1 cellular context compared by ENCODE assay signal in the genomic region with DNA sequence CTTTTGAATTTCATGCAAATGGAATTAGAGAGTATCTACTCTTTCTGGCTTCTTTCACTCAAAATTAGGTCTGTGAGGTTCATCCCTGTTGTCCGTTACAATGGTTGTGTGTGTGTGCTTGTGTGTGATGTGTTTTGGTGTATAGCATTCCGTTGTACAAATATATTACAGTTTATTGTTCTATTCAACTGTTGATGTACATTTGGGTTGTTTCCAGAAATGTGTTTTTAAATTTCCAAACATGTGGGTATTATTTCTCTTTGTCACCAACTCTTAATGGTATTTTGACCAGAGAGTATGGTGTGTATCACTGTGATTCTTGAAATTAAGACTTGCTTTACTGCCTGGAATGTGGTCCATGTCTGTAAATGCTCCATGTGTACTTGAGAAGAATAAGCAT.
TF ChIP-seq lines count a peak whose summit lies in the region.

No MANE protein-coding gene starts in this region.

TF ChIP-seq in endothelial cell of umbilical vein, 7 proteins besides CTCF, POLR2A, EP300 and RAD21 (continued from another document):
- TF ChIP-seq MAX (IDR thresholded peaks at IDR 0.05; ENCODE audit: insufficient read depth, insufficient read length) (no peak), GATA2 (IDR thresholded peaks at IDR 0.05; ENCODE audit: insufficient read depth, insufficient read length, low read depth, low read length) (no peak), JUN (IDR thresholded peaks at IDR 0.05; ENCODE audit: borderline replicate concordance, insufficient read depth, insufficient read length, low read depth) (no peak), MYC (IDR thresholded peaks at IDR 0.05; ENCODE audit: low read depth, low read length) (no peak)
TF ChIP-seq in endothelial cell of umbilical vein: peak in this region for 0.
